In genomic region chr10:69344591-69345244, GRCh38 we compare ENCODE assay signal across 8 cellular contexts.
DNase-seq lines count a peak whose midpoint lies in the region; ATAC-seq and TF ChIP-seq lines count a peak whose summit lies in the region.

No MANE protein-coding gene starts in this region.

- POLR2A ChIA-PET in GM10248 (lab: Yijun Ruan, JAX), result no interaction called here

- CTCF ChIA-PET in GM10248 (lab: Yijun Ruan, JAX), result interaction anchor here (1.1 to 2.9 kb wide), 4 partner anchors 11 to 48 kb away, joined by 3 to 14 read pairs (median 6); no protein-coding TSS in a partner anchor

- ATAC-seq in GM21360 (IDR thresholded peaks at IDR 0.05; ENCODE audit: unreplicated experiment), result peak; percentile 60

- H3K9ac ChIP-seq in OCI-LY1 (ENCODE audit: low read length), result no peak overlapping the region
- H3K9ac ChIP-seq in iPS-20b (ENCODE audit: low read depth, low read length), result peak overlapping the region; percentile 59; the same call in 1 of the 2 replicates

- DNase-seq in GM10248 (ENCODE audit: extremely low spot score) (peak; percentile 48), lower leg skin (ENCODE audit: low spot score in 2 of 2) (no peak), dermis blood vessel endothelial cell (no peak), activated gamma-delta T cell treated with Interleukin-2 at 50 U/mL for 16 hours (no peak)
- DNase-seq in activated effector memory CD4-positive, alpha-beta T cell treated with Interleukin-2 at 50 U/mL for 16 hours, result no peak

- no peaks in the 10 kb centered on the region for H3K27me3 ChIP-seq in OCI-LY1 (ENCODE audit: insufficient read depth, low read length)
- H3K27me3 ChIP-seq in iPS-20b (ENCODE audit: insufficient read depth, low read length), result no peaks in the 10 kb centered on the region

- H3K27ac ChIP-seq in OCI-LY1 (ENCODE audit: low read depth, low read length, poor library complexity, severe bottlenecking) (peak overlapping the region; percentile 32), iPS-20b (ENCODE audit: low read length) (peak overlapping the region; percentile 66)

- intact Hi-C loops in lower leg skin (cut with DNase I; ENCODE audit: low total_unique reads), result loop anchor here (2.0 kb wide), 1 partner anchor 56 kb away; no protein-coding TSS in a partner anchor

- H3K36me3 ChIP-seq in OCI-LY1 (ENCODE audit: insufficient read depth, low read length), result peaks cover 29% of the 10 kb centered on the region; the same call in 1 of the 2 replicates
- peaks cover 34% of the 10 kb centered on the region for H3K36me3 ChIP-seq in iPS-20b (ENCODE audit: insufficient read depth, low read depth, low read length)

- no peak for TF ChIP-seq POLR2A in lower leg skin (IDR thresholded peaks at IDR 0.05)

- H3K4me2 ChIP-seq in OCI-LY1 (ENCODE audit: low read length), result peak overlapping the region; percentile 35; the same call in 1 of the 2 replicates

- H3K4me1 ChIP-seq in OCI-LY1 (ENCODE audit: insufficient read depth, low read length, severe bottlenecking) (peaks cover 39% of the 10 kb centered on the region), iPS-20b (ENCODE audit: insufficient read depth, low read length) (peaks cover 41% of the 10 kb centered on the region; the same call in 1 of the 2 replicates)

- H3K4me3 ChIP-seq in OCI-LY1 (ENCODE audit: low read depth, low read length, poor library complexity, severe bottlenecking) (no peak overlapping the region), iPS-20b (ENCODE audit: low read length) (no peak overlapping the region), lower leg skin (ENCODE audit: low read depth, poor library complexity, severe bottlenecking) (no peak overlapping the region)

- H4K20me1 ChIP-seq in OCI-LY1 (ENCODE audit: insufficient read depth, low read length), result no peaks in the 10 kb centered on the region

- H2AFZ ChIP-seq in OCI-LY1 (ENCODE audit: low read length), result no peak overlapping the region

- no peaks in the 10 kb centered on the region for H3F3A ChIP-seq in OCI-LY1 (ENCODE audit: insufficient read depth, low read length)

- H3K9me3 ChIP-seq in OCI-LY1 (ENCODE audit: low read length), result no peaks in the 10 kb centered on the region
- no peaks in the 10 kb centered on the region for H3K9me3 ChIP-seq in iPS-20b (ENCODE audit: insufficient read depth, low read depth, low read length)

- H3K79me2 ChIP-seq in OCI-LY1 (ENCODE audit: insufficient read depth, low read length), result no peaks in the 10 kb centered on the region

- no peaks in the 10 kb centered on the region for H3K9me2 ChIP-seq in OCI-LY1 (ENCODE audit: low read depth, low read length)

- WGBS in lower leg skin, 2 donors, result 48 to 53% methylated on average over 13 of the region's 13 CpGs

- TF ChIP-seq CTCF in GM10248 (IDR thresholded peaks at IDR 0.05; ENCODE audit: control extremely low read depth, extremely low read depth, low read depth, missing control alignments) (no peak), OCI-LY1 (IDR thresholded peaks at IDR 0.05; ENCODE audit: low read length) (no peak), lower leg skin (IDR thresholded peaks at IDR 0.05) (no peak)
